Comparison of ENCODE assay signal across 8 cellular contexts in the genomic region with DNA sequence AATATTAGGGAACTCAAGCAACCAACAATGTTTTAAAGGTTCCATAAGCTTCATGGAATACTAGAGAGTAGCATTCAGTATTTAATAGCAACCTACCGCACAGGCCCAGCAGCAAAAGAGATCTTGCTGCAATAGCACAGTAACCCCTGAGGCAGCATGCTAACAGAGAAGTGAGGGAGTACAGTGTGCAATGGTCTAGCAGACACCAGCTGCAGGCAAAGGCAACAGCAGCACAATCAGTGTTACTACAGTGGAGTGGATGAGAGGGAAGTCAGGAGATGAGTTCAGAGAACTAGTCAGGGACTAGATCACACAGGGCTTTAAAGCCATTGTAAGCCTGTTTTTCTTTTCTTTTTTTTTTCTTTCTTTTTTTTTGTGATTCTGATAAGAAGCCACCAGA. TPM values are rescaled to one million over a fixed set of nuclear protein-coding genes. Genes with fewer than 3 reads are reported as not detected.
DNase-seq lines count a peak whose midpoint lies in the region; ATAC-seq and TF ChIP-seq lines count a peak whose summit lies in the region.

No MANE protein-coding gene starts in this region.

- H3K4me1 Mint-ChIP-seq in T-helper 2 cell treated with Interferon-gamma antibody and Interleukin-4, amounts not matched to agents 5 μg/mL and 100 μg/mL, for 36 hours (ENCODE audit: low read depth), result peaks cover 12% of the 10 kb centered on the region

- H3K27me3 Mint-ChIP-seq in T-helper 2 cell treated with Interferon-gamma antibody and Interleukin-4, amounts not matched to agents 5 μg/mL and 100 μg/mL, for 36 hours (ENCODE audit: low read depth), result peaks cover 9% of the 10 kb centered on the region

- no peak overlapping the region for H3K27ac Mint-ChIP-seq in T-helper 2 cell treated with Interferon-gamma antibody and Interleukin-4, amounts not matched to agents 5 μg/mL and 100 μg/mL, for 36 hours

- H3K36me3 Mint-ChIP-seq in T-helper 2 cell treated with Interferon-gamma antibody and Interleukin-4, amounts not matched to agents 5 μg/mL and 100 μg/mL, for 36 hours (ENCODE audit: low read depth), result peaks cover 7% of the 10 kb centered on the region

- no peak overlapping the region for H3K4me3 Mint-ChIP-seq in T-helper 2 cell treated with Interferon-gamma antibody and Interleukin-4, amounts not matched to agents 5 μg/mL and 100 μg/mL, for 36 hours

- ATAC-seq in GM21723 (IDR thresholded peaks at IDR 0.05; ENCODE audit: unreplicated experiment), result peak; percentile 38
- peak; percentile 52 for ATAC-seq in left ventricle myocardium superior

- no peaks in the 10 kb centered on the region for H3K9me3 Mint-ChIP-seq in T-helper 2 cell treated with Interferon-gamma antibody and Interleukin-4, amounts not matched to agents 5 μg/mL and 100 μg/mL, for 36 hours

- no peak for TF ChIP-seq CTCF in GM10266 (IDR thresholded peaks at IDR 0.05; ENCODE audit: control insufficient read depth, insufficient read depth, low read depth, missing control alignments)

- intact Hi-C loops in left ventricle myocardium superior (cut with micrococcal nuclease), result no loop called here

- DNase-seq in GM10266 (ENCODE audit: extremely low spot score) (peak; percentile 50), NCI-H526 (lab: John Stamatoyannopoulos, UW) (peak; percentile 6 to 20), left ventricle myocardium superior (peak; percentile 30), activated gamma-delta T cell treated with Interleukin-2 at 50 U/mL for 16 hours (no peak), GF-D8 (lab: John Stamatoyannopoulos, UW) (no peak)
- DNase-seq in T-helper 2 cell treated with Interferon-gamma antibody and Interleukin-4, amounts not matched to agents 5 μg/mL and 100 μg/mL, for 36 hours (ENCODE audit: low spot score), result no peak
- DNase-seq in activated CD4-positive, alpha-beta T cell treated with anti-CD3 and anti-CD28 coated beads, Interleukin-2, amount 50 U/mL, for 48 hours, result no peak

RNA-seq across cellular contexts. Expression of a gene that starts 2.8 kb away (rescaled TPM):
- 3.0 TPM for total RNA-seq in left ventricle myocardium superior

RNA-seq across cellular contexts. Expression of a gene that starts 26.3 kb away (rescaled TPM):
- 66.7 TPM for total RNA-seq in left ventricle myocardium superior

RNA-seq across cellular contexts. Expression of a gene that starts 54.9 kb away (rescaled TPM):
- total RNA-seq in left ventricle myocardium superior, result 43.1 TPM

Comparison
In these comparisons a context has a peak if more than half of its experiments do, and no peak if none do; other contexts are left out.
1. DNase-seq: peak in GM10266 (single experiment), NCI-H526 (2 of 2) and left ventricle myocardium superior (single experiment); none in T-helper 2 cell treated with Interferon-gamma antibody and Interleukin-4, amounts not matched to agents 5 μg/mL and 100 μg/mL, for 36 hours (single experiment), activated gamma-delta T cell treated with Interleukin-2 at 50 U/mL for 16 hours (single experiment), activated CD4-positive, alpha-beta T cell treated with anti-CD3 and anti-CD28 coated beads, Interleukin-2, amount 50 U/mL, for 48 hours (0 of 2) and GF-D8 (single experiment).